ENCODE assay signal across 16 cellular contexts in the genomic region with DNA sequence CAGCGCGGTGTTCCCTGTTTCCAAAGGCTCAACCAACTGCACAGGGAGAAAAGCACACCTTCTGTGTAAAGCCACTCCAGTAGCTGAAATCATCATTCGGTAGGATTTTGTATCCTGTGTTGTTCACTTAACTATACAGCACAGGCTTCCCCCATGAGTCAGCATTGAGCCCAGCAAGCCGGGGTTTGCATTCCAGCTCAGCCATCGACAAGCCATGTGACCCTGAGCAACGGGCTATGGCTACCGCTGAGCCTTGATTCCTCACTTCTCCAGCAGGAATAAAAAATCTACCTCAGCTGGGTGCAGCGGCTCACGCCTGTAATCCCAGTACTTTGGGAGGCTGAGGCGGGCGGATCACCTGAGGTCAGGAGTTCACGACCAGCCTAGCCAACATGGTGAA. TPM values are rescaled to one million over a fixed set of nuclear protein-coding genes. Genes with fewer than 3 reads are reported as not detected.
DNase-seq lines count a peak whose midpoint lies in the region; ATAC-seq, FAIRE-seq and TF ChIP-seq lines count a peak whose summit lies in the region.
"Had no signal": no experiment of that assay in that cellular context is flagged by ENCODE, and none has a peak within 500 bp of the region (broad histone marks: within the 10 kb centered on the region; RNA-seq: fewer than 3 reads in every experiment).

No MANE protein-coding gene starts in this region.

- DNase-seq in HS-5 (ENCODE audit: low read depth) (peak; percentile 26), WERI-Rb-1 (peak; percentile 23), glomerular endothelial cell (ENCODE audit: extremely low read depth, low read depth, low spot score) (peak; percentile 20), left cardiac atrium (no peak), HepG2 (ENCODE audit: low spot score) (no peak), right atrium auricular region (ENCODE audit: low spot score) (no peak), transverse colon (no peak)
- DNase-seq: activated CD4-positive, alpha-beta T cell treated with anti-CD3 and anti-CD28 coated beads, Interleukin-2, amount 50 U/mL, for 4 hours; activated gamma-delta T cell treated with Interleukin-2 at 50 U/mL for 16 hours; gastrocnemius medialis; NCI-H1048; NCI-H748 treated with DMSO at 0.1 percent for 48 hours; stimulated activated CD4-positive, alpha-beta T cell treated with anti-CD3 and anti-CD28 coated beads, Interleukin-2, amount 100 ng/mL, for 24 hours; SW 1271 had no signal

- POLR2A ChIA-PET in HepG2 (lab: Yijun Ruan, JAX), result no interaction called here

- FAIRE-seq in HepG2 (lab: Jason Lieb, UNC), result no peak

- H3K79me2 ChIP-seq in HepG2 (ENCODE audit: insufficient read depth, low read length), result no peaks in the 10 kb centered on the region
- H3K79me2 ChIP-seq: parathyroid adenoma had no signal

- H3K27me3 ChIP-seq in WERI-Rb-1 (ENCODE audit: insufficient read depth, low read depth, severe bottlenecking) (no peaks in the 10 kb centered on the region), HepG2 (ENCODE audit: control insufficient read depth in 1 of 2, insufficient read depth in 2 of 2, low read length in 2 of 2) (no peaks in the 10 kb centered on the region), right atrium auricular region (no peaks in the 10 kb centered on the region), transverse colon (no peaks in the 10 kb centered on the region)
- H3K27me3 ChIP-seq: gastrocnemius medialis had no signal

- no peak overlapping the region for H3K27ac ChIP-seq in WERI-Rb-1
- H3K27ac ChIP-seq in HepG2 (ENCODE audit: extremely low read length, insufficient read depth, low read length), result no peak overlapping the region
- no peak overlapping the region for H3K27ac ChIP-seq in right atrium auricular region
- H3K27ac ChIP-seq in transverse colon, result no peak overlapping the region
- H3K27ac ChIP-seq: coronary artery, gastrocnemius medialis, parathyroid adenoma had no signal

- H3K36me3 ChIP-seq in WERI-Rb-1 (peaks cover 10% of the 10 kb centered on the region), HepG2 (replicated peaks in 1 of 2; ENCODE audit: control insufficient read depth in 1 of 2, insufficient read depth in 2 of 2, low read length in 2 of 2) (no peaks in the 10 kb centered on the region), right atrium auricular region (no peaks in the 10 kb centered on the region), transverse colon (no peaks in the 10 kb centered on the region)
- H3K36me3 ChIP-seq: gastrocnemius medialis had no signal

- in situ Hi-C loops in HepG2 (cut with HindIII; ENCODE audit: extremely low pct_ligation_motif_present, low pct_unique_long_range_greater_than_20kb), result no loop called here
- in situ Hi-C loops in transverse colon (cut with MboI; ENCODE audit: low pct_ligation_motif_present in 1 of 4, low pct_unique_long_range_greater_than_20kb in 1 of 4, low sequenced_read_pairs in 3 of 4), result no loop called here

- H3K4me1 ChIP-seq in HepG2 (ENCODE audit: insufficient read depth, low read length) (no peaks in the 10 kb centered on the region), right atrium auricular region (peaks cover 0 to 5% of the 10 kb centered on the region in 2 donors), transverse colon (no peaks in the 10 kb centered on the region)
- H3K4me1 ChIP-seq: gastrocnemius medialis had no signal

- TF ChIP-seq EP300 in HepG2 (IDR thresholded peaks at IDR 0.05; ENCODE audit: low read depth in 2 of 2, low read length in 2 of 2) (no peak), HepG2 (CRISPR knock-in tag; IDR thresholded peaks at IDR 0.05; ENCODE audit: borderline replicate concordance) (no peak), transverse colon (IDR thresholded peaks at IDR 0.05; ENCODE audit: low read depth) (no peak)

- WGBS in HepG2 (ENCODE audit: low lambda C conversion rate), result 94% methylated on average over 10 of the region's 12 CpGs
- 80 to 86% methylated on average over 1 to 12 of the region's 12 CpGs for WGBS in transverse colon (ENCODE audit: low coverage in 1 of 2), 2 donors

- H3K4me2 ChIP-seq in HepG2 (ENCODE audit: low read depth, low read length), result no peak overlapping the region

- no peaks in the 10 kb centered on the region for H3K9me3 ChIP-seq in WERI-Rb-1 (ENCODE audit: severe bottlenecking)
- H3K9me3 ChIP-seq in HepG2 (ENCODE audit: low read length), result no peaks in the 10 kb centered on the region
- no peaks in the 10 kb centered on the region for H3K9me3 ChIP-seq in right atrium auricular region
- H3K9me3 ChIP-seq in transverse colon, result no peaks in the 10 kb centered on the region
- H3K9me3 ChIP-seq: gastrocnemius medialis had no signal

- CTCF ChIA-PET in HepG2 (lab: Yijun Ruan, JAX; ENCODE audit: low intra/inter-chr PET ratio, low total read pairs), result no interaction called here

- TF ChIP-seq CTCF in WERI-Rb-1 (IDR thresholded peaks at IDR 0.05; ENCODE audit: low read depth, low read length) (no peak), HepG2 (CRISPR knock-in tag; IDR thresholded peaks at IDR 0.05) (no peak), right atrium auricular region (IDR thresholded peaks at IDR 0.05) (no peak), transverse colon (IDR thresholded peaks at IDR 0.05) (no peak)

- no peak for TF ChIP-seq RAD21 in HepG2 (CRISPR knock-in tag; IDR thresholded peaks at IDR 0.05)

- H4K20me1 ChIP-seq in HepG2 (ENCODE audit: insufficient read depth, low read length), result no peaks in the 10 kb centered on the region

- H3K9ac ChIP-seq in HepG2 (ENCODE audit: insufficient read depth, low read depth, low read length), result no peak overlapping the region
- H3K9ac ChIP-seq: parathyroid adenoma had no signal

- H2AFZ ChIP-seq in HepG2 (ENCODE audit: low read length), result no peak overlapping the region
- H2AFZ ChIP-seq: parathyroid adenoma had no signal

- no peak for TF ChIP-seq POLR2A in HepG2 (IDR thresholded peaks at IDR 0.05; ENCODE audit: insufficient read depth in 1 of 2, low read depth in 2 of 2, low read length in 2 of 2)
- TF ChIP-seq POLR2A in transverse colon (IDR thresholded peaks at IDR 0.05), result no peak

- intact Hi-C loops in left cardiac atrium (cut with DNase I) (no loop called here), HepG2 (cut with micrococcal nuclease; ENCODE audit: unreplicated experiment) (no loop called here), transverse colon (cut with DNase I; ENCODE audit: low total_unique reads) (no loop called here)

- H3K4me3 ChIP-seq in WERI-Rb-1 (ENCODE audit: low read depth, low read length) (no peak overlapping the region), HepG2 (replicated peaks in 1 of 3; ENCODE audit: insufficient read depth in 1 of 3, low read depth in 2 of 3, low read length in 3 of 3) (no peak overlapping the region), right atrium auricular region (no peak overlapping the region), transverse colon (no peak overlapping the region)
- H3K4me3 ChIP-seq: coronary artery, gastrocnemius medialis had no signal

- ATAC-seq in left cardiac atrium (no peak), HepG2 (no peak)
- ATAC-seq: gastrocnemius medialis had no signal

- no TSS peak for BruUV-seq in HepG2 (replicated peaks; lab: Mats Ljungman, UMichigan)

RNA-seq across cellular contexts. Expression of a gene that starts 44.1 kb away (rescaled TPM):
- total RNA-seq in glomerular endothelial cell (not detected in 2 replicates), left cardiac atrium (not detected), HepG2 (2016; rRNA removed; fragmentation: Illumina TruSeq; extraction: Trizol) (0.11 and 0.24 TPM in 2 replicates), right atrium auricular region (not detected), transverse colon (not detected)
- total RNA-seq in HepG2 (2016; cell fraction: cytosol; rRNA removed; fragmentation: Illumina TruSeq; extraction: Trizol; ENCODE audit: low read depth), result not detected in 2 replicates
- total RNA-seq in HepG2 (2016; cell fraction: insoluble cytoplasmic fraction; rRNA removed; fragmentation: Illumina TruSeq; extraction: Trizol), result 0.09 and 0.48 TPM in 2 replicates
- total RNA-seq in HepG2 (2016; cell fraction: membrane; rRNA removed; fragmentation: Illumina TruSeq; extraction: Trizol), result 0.12 TPM in 1 of 2 replicates, not detected in the other
- 0.28 and 0.31 TPM in 2 replicates for total RNA-seq in HepG2 (2016; cell fraction: nucleus; rRNA removed; fragmentation: Illumina TruSeq; extraction: Trizol)
- polyA plus RNA-seq in HepG2 (2011; rRNA removed), result 0.25 and 0.26 TPM in 2 replicates
- polyA plus RNA-seq in HepG2 (2011; cell fraction: cytosol; rRNA removed), result 0.16 and 0.41 TPM in 2 replicates
- polyA plus RNA-seq in HepG2 (2011; cell fraction: nucleus; rRNA removed), result 0.26 TPM in 1 of 2 replicates, not detected in the other
- 0.09 and 0.13 TPM in 2 replicates for polyA plus RNA-seq in HepG2 (2012)
- polyA plus RNA-seq in HepG2 (2016; cell fraction: cytosol; fragmentation: Illumina TruSeq; extraction: Trizol; ENCODE audit: low read depth), result 0.05 TPM in 1 of 2 replicates, not detected in the other
- 0.34 TPM in 1 of 2 replicates, not detected in the other for polyA plus RNA-seq in HepG2 (2016; cell fraction: insoluble cytoplasmic fraction; fragmentation: Illumina TruSeq; extraction: Trizol; ENCODE audit: low read depth)
- 0.15 TPM in 1 of 2 replicates, not detected in the other for polyA plus RNA-seq in HepG2 (2016; cell fraction: membrane; fragmentation: Illumina TruSeq; extraction: Trizol; ENCODE audit: low read depth)
- polyA plus RNA-seq in HepG2 (2016; cell fraction: nucleus; fragmentation: Illumina TruSeq; extraction: Trizol; ENCODE audit: insufficient read depth, low read depth), result 0.19 TPM in 1 of 2 replicates, not detected in the other
- polyA minus RNA-seq in HepG2 (2011; rRNA and poly(A)+ RNA removed; ENCODE audit: low replicate concordance), result 0.20 and 0.51 TPM in 2 replicates
- not detected in 2 replicates for polyA minus RNA-seq in HepG2 (2011; cell fraction: cytosol; rRNA and poly(A)+ RNA removed)
- polyA minus RNA-seq in HepG2 (2011; cell fraction: nucleus; rRNA and poly(A)+ RNA removed), result 0.26 and 0.62 TPM in 2 replicates
- total RNA-seq: gastrocnemius medialis had no signal

RNA-seq across cellular contexts. Expression of a gene that starts 44.3 kb away (rescaled TPM):
- not detected in 2 replicates for total RNA-seq in glomerular endothelial cell
- total RNA-seq in left cardiac atrium, result not detected
- total RNA-seq in HepG2 (2016; rRNA removed; fragmentation: Illumina TruSeq; extraction: Trizol), result not detected in 2 replicates
- total RNA-seq in HepG2 (2016; cell fraction: cytosol; rRNA removed; fragmentation: Illumina TruSeq; extraction: Trizol; ENCODE audit: low read depth), result not detected in 2 replicates
- total RNA-seq in HepG2 (2016; cell fraction: insoluble cytoplasmic fraction; rRNA removed; fragmentation: Illumina TruSeq; extraction: Trizol), result not detected in 2 replicates
- not detected in 2 replicates for total RNA-seq in HepG2 (2016; cell fraction: membrane; rRNA removed; fragmentation: Illumina TruSeq; extraction: Trizol)
- not detected in 2 replicates for total RNA-seq in HepG2 (2016; cell fraction: nucleus; rRNA removed; fragmentation: Illumina TruSeq; extraction: Trizol)
- not detected in 2 replicates for polyA plus RNA-seq in HepG2 (2011; rRNA removed)
- not detected in 2 replicates for polyA plus RNA-seq in HepG2 (2011; cell fraction: cytosol; rRNA removed)
- polyA plus RNA-seq in HepG2 (2011; cell fraction: nucleus; rRNA removed), result not detected in 2 replicates
- not detected in 2 replicates for polyA plus RNA-seq in HepG2 (2012)
- not detected in 2 replicates for polyA plus RNA-seq in HepG2 (2016; cell fraction: cytosol; fragmentation: Illumina TruSeq; extraction: Trizol; ENCODE audit: low read depth)
- polyA plus RNA-seq in HepG2 (2016; cell fraction: insoluble cytoplasmic fraction; fragmentation: Illumina TruSeq; extraction: Trizol; ENCODE audit: low read depth), result not detected in 2 replicates
- not detected in 2 replicates for polyA plus RNA-seq in HepG2 (2016; cell fraction: membrane; fragmentation: Illumina TruSeq; extraction: Trizol; ENCODE audit: low read depth)
- polyA plus RNA-seq in HepG2 (2016; cell fraction: nucleus; fragmentation: Illumina TruSeq; extraction: Trizol; ENCODE audit: insufficient read depth, low read depth), result not detected in 2 replicates
- not detected in 2 replicates for polyA minus RNA-seq in HepG2 (2011; rRNA and poly(A)+ RNA removed; ENCODE audit: low replicate concordance)
- not detected in 2 replicates for polyA minus RNA-seq in HepG2 (2011; cell fraction: cytosol; rRNA and poly(A)+ RNA removed)
- polyA minus RNA-seq in HepG2 (2011; cell fraction: nucleus; rRNA and poly(A)+ RNA removed), result not detected in 2 replicates
- not detected for total RNA-seq in right atrium auricular region
- total RNA-seq in transverse colon, result not detected
- total RNA-seq: gastrocnemius medialis had no signal

Comparison
In these comparisons a context has a peak if more than half of its experiments do, and no peak if none do; other contexts are left out.
1. DNase-seq: peak in HS-5 (single experiment), WERI-Rb-1 (single experiment) and glomerular endothelial cell (single experiment); none in left cardiac atrium (single experiment), HepG2 (single experiment), right atrium auricular region (single experiment) and transverse colon (single experiment).